In genomic region chr3:87793322-87793877, GRCh38 we compare ENCODE assay signal across 10 cellular contexts. TPM values are rescaled to one million over a fixed set of nuclear protein-coding genes. Genes with fewer than 3 reads are reported as not detected.
A peak's percentile ranks its signal among the peaks of the same experiment; 100 is the strongest.
DNase-seq lines count a peak whose midpoint lies in the region; FAIRE-seq and TF ChIP-seq lines count a peak whose summit lies in the region.
"Had no signal": no experiment of that assay in that cellular context is flagged by ENCODE, and none has a peak within 500 bp of the region (broad histone marks: within the 10 kb centered on the region; RNA-seq: fewer than 3 reads in every experiment).

No MANE protein-coding gene starts in this region.

- H3K27me3 Mint-ChIP-seq in CD14-positive monocyte (ENCODE audit: low read depth in 3 of 3) (peaks cover 28 to 30% (median 30%) of the 10 kb centered on the region in 3 donors), IgD-negative memory B cell (peaks cover 43% of the 10 kb centered on the region)

- H3K9ac ChIP-seq in endothelial cell of umbilical vein (replicated peaks; ENCODE audit: extremely low read depth, insufficient read depth, low read length) (no peak overlapping the region), neuronal stem cell (ENCODE audit: low read depth, low read length, poor library complexity) (no peak overlapping the region)

- H3K9me3 Mint-ChIP-seq in CD14-positive monocyte, result peaks cover 0 to 6% (median 0%) of the 10 kb centered on the region in 7 donors
- no peaks in the 10 kb centered on the region for H3K9me3 Mint-ChIP-seq in IgD-negative memory B cell

- FAIRE-seq in endothelial cell of umbilical vein (lab: Jason Lieb, UNC), result no peak

- intact Hi-C loops in CD14-positive monocyte (cut with micrococcal nuclease) (loop anchor here in 1 of 2 donors (10.0 kb wide), 1 partner anchor 79 kb away; no protein-coding TSS in a partner anchor), endothelial cell of umbilical vein (cut with micrococcal nuclease) (loop anchor here (5.0 kb wide), 1 partner anchor 199 kb away; no protein-coding TSS in a partner anchor)

- H3K27me3 ChIP-seq in endothelial cell of umbilical vein (ENCODE audit: control insufficient read depth in 2 of 2, insufficient read depth in 2 of 2, low read length in 2 of 2) (peaks cover 21 to 36% of the 10 kb centered on the region in 2 experiments), neuronal stem cell (ENCODE audit: control insufficient read depth in 3 of 3, insufficient read depth in 3 of 3, low read depth in 1 of 3, low read length in 3 of 3) (peaks cover 5 to 50% (median 22%) of the 10 kb centered on the region in 3 experiments)

- no peaks in the 10 kb centered on the region for H3K36me3 ChIP-seq in endothelial cell of umbilical vein (ENCODE audit: control insufficient read depth in 2 of 2, extremely low read depth in 1 of 2, insufficient read depth in 2 of 2, low read length in 2 of 2)
- H3K36me3 ChIP-seq in neuronal stem cell (replicated peaks in 1 of 2; ENCODE audit: control insufficient read depth in 2 of 2, insufficient read depth in 2 of 2, low read length in 2 of 2), result no peaks in the 10 kb centered on the region

- peak overlapping the region; percentile 21 for H3K14ac ChIP-seq in neuronal stem cell (ENCODE audit: low read length)

- H3K36me3 Mint-ChIP-seq in CD14-positive monocyte, result peaks cover 6 to 11% of the 10 kb centered on the region in 2 donors
- peaks cover 4% of the 10 kb centered on the region for H3K36me3 Mint-ChIP-seq in IgD-negative memory B cell
- H3K36me3 Mint-ChIP-seq: activated CD8-positive, alpha-beta memory T cell treated with anti-CD3 and anti-CD28 coated beads, Interleukin-2, amount 10 ng/mL, durations not matched to agents 7 days and 5 days had no signal

- H3K23ac ChIP-seq in neuronal stem cell (ENCODE audit: low read depth, low read length, poor library complexity), result no peak overlapping the region

- peak overlapping the region; percentile 83 for H3K18ac ChIP-seq in neuronal stem cell (ENCODE audit: low read length)

- H3K4ac ChIP-seq in neuronal stem cell (ENCODE audit: low read length), result no peak overlapping the region

- no peak overlapping the region for H2AFZ ChIP-seq in endothelial cell of umbilical vein (ENCODE audit: low read depth, low read length)
- H2AFZ ChIP-seq in neuronal stem cell (ENCODE audit: low read length), result peak overlapping the region; percentile 86

- no peak for TF ChIP-seq POLR2A in endothelial cell of umbilical vein (IDR thresholded peaks at IDR 0.05; ENCODE audit: low read depth, low read length)

- no peak overlapping the region for H2BK15ac ChIP-seq in neuronal stem cell (ENCODE audit: low read length)

- H3K9me1 ChIP-seq in endothelial cell of umbilical vein (replicated peaks; ENCODE audit: control insufficient read depth, extremely low read depth, insufficient read depth, low read length), result no peaks in the 10 kb centered on the region

- no peak overlapping the region for H2BK120ac ChIP-seq in neuronal stem cell (ENCODE audit: low read depth, low read length)

- BruUV-seq in endothelial cell of umbilical vein (replicated peaks; lab: Mats Ljungman, UMichigan), result no TSS peak

- H3K79me1 ChIP-seq in neuronal stem cell (ENCODE audit: low read depth, low read length), result no peaks in the 10 kb centered on the region

- H3K27ac ChIP-seq in endothelial cell of umbilical vein (ENCODE audit: insufficient read depth, low read depth, low read length), result no peak overlapping the region
- H3K27ac ChIP-seq in neuronal stem cell (replicated peaks; ENCODE audit: low read length), result no peak overlapping the region

- dilution Hi-C loops in endothelial cell of umbilical vein (cut with MboI; ENCODE audit: extremely low pct_ligation_motif_present, low sequenced_read_pairs), result no loop called here

- H2BK12ac ChIP-seq in neuronal stem cell (ENCODE audit: low read length), result no peak overlapping the region

- H3K9me3 ChIP-seq in endothelial cell of umbilical vein (replicated peaks; ENCODE audit: control insufficient read depth, insufficient read depth, low read length), result no peaks in the 10 kb centered on the region
- H3K9me3 ChIP-seq in neuronal stem cell (replicated peaks in 1 of 2; ENCODE audit: control insufficient read depth in 2 of 2, insufficient read depth in 1 of 2, low read depth in 1 of 2, low read length in 2 of 2), result no peaks in the 10 kb centered on the region

- no peak for DNase-seq in CD14-positive monocyte (ENCODE audit: low spot score)
- DNase-seq in endothelial cell of umbilical vein (ENCODE audit: low read depth, low spot score), result no peak
- DNase-seq in neuronal stem cell (ENCODE audit: low spot score), result no peak
- no peak for DNase-seq in NCI-H2029 treated with DMSO at 0.1 percent for 48 hours (lab: John Stamatoyannopoulos, UW)
- no peak for DNase-seq in GOT3 (lab: John Stamatoyannopoulos, UW)
- DNase-seq in GM10248 (ENCODE audit: extremely low spot score), result no peak
- DNase-seq in NCI-H1436 treated with DMSO at 0.1 percent for 48 hours (lab: John Stamatoyannopoulos, UW), result no peak
- DNase-seq: activated CD8-positive, alpha-beta memory T cell treated with anti-CD3 and anti-CD28 coated beads, Interleukin-2, amount 10 ng/mL, durations not matched to agents 7 days and 5 days; hippocampal formation had no signal

- no peaks in the 10 kb centered on the region for H3K4me1 ChIP-seq in endothelial cell of umbilical vein (ENCODE audit: control insufficient read depth, extremely low read depth, insufficient read depth, low read length)
- peaks cover 0 to 2% of the 10 kb centered on the region in 2 donors for H3K4me1 ChIP-seq in neuronal stem cell (ENCODE audit: control insufficient read depth in 2 of 2, insufficient read depth in 1 of 2, low read depth in 1 of 2, low read length in 2 of 2)

- no peak overlapping the region for H2AK5ac ChIP-seq in neuronal stem cell (ENCODE audit: low read depth, low read length)

- TF ChIP-seq CTCF in CD14-positive monocyte (IDR thresholded peaks at IDR 0.05), result no peak
- TF ChIP-seq CTCF in endothelial cell of umbilical vein (IDR thresholded peaks at IDR 0.05; ENCODE audit: extremely low read depth in 1 of 2, insufficient read depth in 1 of 2, low read depth in 1 of 2, low read length in 2 of 2), result no peak
- TF ChIP-seq CTCF in GM10248 (IDR thresholded peaks at IDR 0.05; ENCODE audit: control extremely low read depth, extremely low read depth, low read depth, missing control alignments), result no peak

- H3K27ac Mint-ChIP-seq in CD14-positive monocyte (peak overlapping the region in 1 of 7 donors; percentile 16), IgD-negative memory B cell (no peak overlapping the region)
- H3K27ac Mint-ChIP-seq: activated CD8-positive, alpha-beta memory T cell treated with anti-CD3 and anti-CD28 coated beads, Interleukin-2, amount 10 ng/mL, durations not matched to agents 7 days and 5 days had no signal

- no peak overlapping the region for H4K91ac ChIP-seq in neuronal stem cell (ENCODE audit: low read depth, low read length, poor library complexity)

- H3K4me1 Mint-ChIP-seq in CD14-positive monocyte (peaks cover 59% of the 10 kb centered on the region), IgD-negative memory B cell (peaks cover 0 to 21% (median 17%) of the 10 kb centered on the region in 3 donors)

- WGBS in neuronal stem cell (ENCODE audit: extremely low coverage in 2 of 2, insufficient read length in 2 of 2, insufficient replicate concordance in 1 of 2), 2 donors, result no CpG with 5 or more reads among the region's 19 CpGs

- no peaks in the 10 kb centered on the region for H4K20me1 ChIP-seq in endothelial cell of umbilical vein (replicated peaks; ENCODE audit: control insufficient read depth, extremely low read depth, insufficient read depth, low read length)

- H3K4me2 ChIP-seq in endothelial cell of umbilical vein (ENCODE audit: insufficient read depth, low read length) (no peak overlapping the region), neuronal stem cell (ENCODE audit: insufficient read depth, low read length, poor library complexity, severe bottlenecking) (peak overlapping the region; percentile 89)

- CTCF ChIA-PET in endothelial cell of umbilical vein (lab: Charles Lee) (no interaction called here), GM10248 (lab: Yijun Ruan, JAX) (no interaction called here)

- H3K4me3 Mint-ChIP-seq in CD14-positive monocyte, result peak overlapping the region; percentile 95 to 100
- peak overlapping the region in 3 of 4 donors; percentile 29 to 60 (median 42) for H3K4me3 Mint-ChIP-seq in IgD-negative memory B cell
- H3K4me3 Mint-ChIP-seq: activated CD8-positive, alpha-beta memory T cell treated with anti-CD3 and anti-CD28 coated beads, Interleukin-2, amount 10 ng/mL, durations not matched to agents 7 days and 5 days had no signal

- no peaks in the 10 kb centered on the region for H3K79me2 ChIP-seq in endothelial cell of umbilical vein (ENCODE audit: control insufficient read depth, insufficient read depth, low read length)

- H2BK5ac ChIP-seq in neuronal stem cell (ENCODE audit: low read length), result no peak overlapping the region

- POLR2A ChIA-PET in endothelial cell of umbilical vein (lab: Charles Lee) (no interaction called here), GM10248 (lab: Yijun Ruan, JAX) (no interaction called here)

- no peak overlapping the region for H3K4me3 ChIP-seq in endothelial cell of umbilical vein (replicated peaks in 1 of 3; ENCODE audit: insufficient read depth in 1 of 3, low read depth in 1 of 3, low read length in 3 of 3)
- peak overlapping the region in 1 of 2 donors; percentile 74 for H3K4me3 ChIP-seq in neuronal stem cell (ENCODE audit: low read length in 2 of 2)

- H4K8ac ChIP-seq in neuronal stem cell (ENCODE audit: low read depth, low read length), result no peak overlapping the region

TF ChIP-seq in endothelial cell of umbilical vein, 7 proteins besides CTCF, POLR2A, EP300 and RAD21 (continues in another document):
- TF ChIP-seq MAX (IDR thresholded peaks at IDR 0.05; ENCODE audit: insufficient read depth, insufficient read length), result no peak
- TF ChIP-seq EZH2 (IDR thresholded peaks at IDR 0.05; ENCODE audit: borderline replicate concordance, low read depth, low read length, severe bottlenecking), result peak; percentile 50
- TF ChIP-seq JUN (IDR thresholded peaks at IDR 0.05; ENCODE audit: borderline replicate concordance, insufficient read depth, insufficient read length, low read depth), result no peak

RNA-seq across cellular contexts. Expression of gene HTR1F, which starts 0.9 kb away (rescaled TPM):
- polyA plus RNA-seq in CD14-positive monocyte, result not detected
- not detected for polyA plus RNA-seq in IgD-negative memory B cell
- not detected in 2 replicates for total RNA-seq in endothelial cell of umbilical vein
- polyA plus RNA-seq in endothelial cell of umbilical vein, result not detected in 2 replicates
- not detected in 2 replicates for polyA plus RNA-seq in endothelial cell of umbilical vein (2011; cell fraction: cytosol; rRNA removed)
- not detected in 2 replicates for polyA plus RNA-seq in endothelial cell of umbilical vein (2011; cell fraction: nucleus; rRNA removed)
- not detected in 2 replicates for polyA plus RNA-seq in endothelial cell of umbilical vein (2012)
- not detected in 2 replicates for polyA minus RNA-seq in endothelial cell of umbilical vein
- polyA minus RNA-seq in endothelial cell of umbilical vein (2011; cell fraction: cytosol; rRNA and poly(A)+ RNA removed), result not detected
- not detected in 2 replicates for polyA minus RNA-seq in endothelial cell of umbilical vein (2011; cell fraction: nucleus; rRNA and poly(A)+ RNA removed)
- polyA plus RNA-seq in neuronal stem cell (2013, experiment 1 of 2), result 0.01 TPM
- not detected for polyA plus RNA-seq in neuronal stem cell (2013, experiment 2 of 2)
- total RNA-seq: activated CD8-positive, alpha-beta memory T cell treated with anti-CD3 and anti-CD28 coated beads, Interleukin-2, amount 10 ng/mL, durations not matched to agents 7 days and 5 days had no signal
